In genomic region chrX:53115550-53115874, GRCh38 we compare ENCODE assay signal across 15 cellular contexts. TPM values are rescaled to one million over a fixed set of nuclear protein-coding genes. Genes with fewer than 3 reads are reported as not detected.
DNase-seq lines count a peak whose midpoint lies in the region; ATAC-seq and TF ChIP-seq lines count a peak whose summit lies in the region.
"Had no signal": no experiment of that assay in that cellular context is flagged by ENCODE, and none has a peak within 500 bp of the region (broad histone marks: within the 10 kb centered on the region; RNA-seq: fewer than 3 reads in every experiment).

No MANE protein-coding gene starts in this region.

- peaks cover 0 to 3% (median 0%) of the 10 kb centered on the region in 9 donors for H3K27me3 ChIP-seq in heart left ventricle
- H3K27me3 ChIP-seq in neuronal stem cell (ENCODE audit: control insufficient read depth in 3 of 3, insufficient read depth in 3 of 3, low read depth in 1 of 3, low read length in 3 of 3), result no peaks in the 10 kb centered on the region
- H3K27me3 ChIP-seq in tibial nerve, result no peaks in the 10 kb centered on the region
- H3K27me3 ChIP-seq: foreskin keratinocyte, spleen had no signal

- TF ChIP-seq CTCF in heart left ventricle (IDR thresholded peaks at IDR 0.05), result no peak
- TF ChIP-seq CTCF in tibial nerve (IDR thresholded peaks at IDR 0.05), result no peak

- H2BK120ac ChIP-seq in neuronal stem cell (ENCODE audit: low read depth, low read length), result no peak overlapping the region

- H3K36me3 Mint-ChIP-seq in dendritic cell treated with granulocyte-macrophage colony-stimulating factor and Interleukin-4, amounts not matched to agents 40 ng/mL and 50 ng/mL, for 4 days (ENCODE audit: low read depth), result peaks cover 18% of the 10 kb centered on the region

- no peak for TF ChIP-seq POLR2A in heart left ventricle (IDR thresholded peaks at IDR 0.05)
- no peak for TF ChIP-seq POLR2A in tibial nerve (IDR thresholded peaks at IDR 0.05)
- TF ChIP-seq POLR2A in erythroblast (IDR thresholded peaks at IDR 0.05; ENCODE audit: low read length), result no peak

- H3K9me3 ChIP-seq in heart left ventricle, result no peaks in the 10 kb centered on the region
- no peaks in the 10 kb centered on the region for H3K9me3 ChIP-seq in neuronal stem cell (replicated peaks in 1 of 2; ENCODE audit: control insufficient read depth in 2 of 2, insufficient read depth in 1 of 2, low read depth in 1 of 2, low read length in 2 of 2)
- H3K9me3 ChIP-seq in tibial nerve, result no peaks in the 10 kb centered on the region
- H3K9me3 ChIP-seq: spleen had no signal

- no peak overlapping the region for H3K4me2 ChIP-seq in neuronal stem cell (ENCODE audit: insufficient read depth, low read length, poor library complexity, severe bottlenecking)

- TF ChIP-seq EP300 in tibial nerve (IDR thresholded peaks at IDR 0.05), result no peak

- intact Hi-C loops in heart left ventricle (cut with DNase I), result no loop called here
- intact Hi-C loops in cardiac septum (cut with DNase I), result no loop called here
- intact Hi-C loops in dendritic cell treated with granulocyte-macrophage colony-stimulating factor and Interleukin-4, amounts not matched to agents 40 ng/mL and 50 ng/mL, for 4 days (cut with micrococcal nuclease), result no loop called here

- H3K9ac ChIP-seq in neuronal stem cell (ENCODE audit: low read depth, low read length, poor library complexity), result peak overlapping the region; percentile 44

- H2BK15ac ChIP-seq in neuronal stem cell (ENCODE audit: low read length), result no peak overlapping the region

- DNase-seq in heart left ventricle (no peak), cardiac septum (ENCODE audit: low spot score) (no peak), neuronal stem cell (ENCODE audit: low spot score) (no peak), tibial nerve (ENCODE audit: low spot score in 2 of 2) (no peak), erythroblast (lab: John Stamatoyannopoulos, UW) (no peak)
- DNase-seq: activated CD4-positive, alpha-beta T cell treated with anti-CD3 and anti-CD28 coated beads, Interleukin-2, amount 50 U/mL, for 1 hour; activated T-cell treated with anti-CD3 and anti-CD28 coated beads for 4 hours; foreskin keratinocyte; NCI-H1417 treated with DMSO at 0.1 percent for 48 hours; NCI-H2171 treated with DMSO at 0.1 percent for 48 hours; spleen had no signal

- H2BK12ac ChIP-seq in neuronal stem cell (ENCODE audit: low read length), result no peak overlapping the region

- no peak overlapping the region for H3K4me3 Mint-ChIP-seq in dendritic cell treated with granulocyte-macrophage colony-stimulating factor and Interleukin-4, amounts not matched to agents 40 ng/mL and 50 ng/mL, for 4 days
- H3K4me3 Mint-ChIP-seq: type B pancreatic cell had no signal

- no peak overlapping the region for H3K18ac ChIP-seq in neuronal stem cell (ENCODE audit: low read length)

- no peak overlapping the region for H4K91ac ChIP-seq in neuronal stem cell (ENCODE audit: low read depth, low read length, poor library complexity)

- no peak overlapping the region for H2AFZ ChIP-seq in neuronal stem cell (ENCODE audit: low read length)

- H3K36me3 ChIP-seq in heart left ventricle, result no peaks in the 10 kb centered on the region
- H3K36me3 ChIP-seq in neuronal stem cell (replicated peaks in 1 of 2; ENCODE audit: control insufficient read depth in 2 of 2, insufficient read depth in 2 of 2, low read length in 2 of 2), result peaks cover 0 to 4% of the 10 kb centered on the region in 2 donors
- no peaks in the 10 kb centered on the region for H3K36me3 ChIP-seq in tibial nerve

- peaks cover 8% of the 10 kb centered on the region for H3K4me1 Mint-ChIP-seq in dendritic cell treated with granulocyte-macrophage colony-stimulating factor and Interleukin-4, amounts not matched to agents 40 ng/mL and 50 ng/mL, for 4 days (ENCODE audit: low read depth)

- no peak overlapping the region for H3K4ac ChIP-seq in neuronal stem cell (ENCODE audit: low read length)

- H3K4me3 ChIP-seq in heart left ventricle, result no peak overlapping the region
- H3K4me3 ChIP-seq in neuronal stem cell (ENCODE audit: low read length in 2 of 2), result no peak overlapping the region
- no peak overlapping the region for H3K4me3 ChIP-seq in tibial nerve
- H3K4me3 ChIP-seq: spleen had no signal

- H3K27ac ChIP-seq in heart left ventricle (peak overlapping the region in 9 of 12 donors; percentile 9 to 63 (median 48)), neuronal stem cell (replicated peaks; ENCODE audit: low read length) (no peak overlapping the region), tibial nerve (peak overlapping the region in 3 of 4 donors; percentile 7 to 50 (median 49))
- H3K27ac ChIP-seq: foreskin keratinocyte had no signal

- H3K14ac ChIP-seq in neuronal stem cell (ENCODE audit: low read length), result no peak overlapping the region

- H3K27ac Mint-ChIP-seq in dendritic cell treated with granulocyte-macrophage colony-stimulating factor and Interleukin-4, amounts not matched to agents 40 ng/mL and 50 ng/mL, for 4 days, result peak overlapping the region; percentile 33
- H3K27ac Mint-ChIP-seq: type B pancreatic cell had no signal

- H2BK5ac ChIP-seq in neuronal stem cell (ENCODE audit: low read length), result no peak overlapping the region

- peaks cover 6% of the 10 kb centered on the region for H3K79me1 ChIP-seq in neuronal stem cell (ENCODE audit: low read depth, low read length)

- H3K27me3 Mint-ChIP-seq in dendritic cell treated with granulocyte-macrophage colony-stimulating factor and Interleukin-4, amounts not matched to agents 40 ng/mL and 50 ng/mL, for 4 days, result no peaks in the 10 kb centered on the region
- H3K27me3 Mint-ChIP-seq: type B pancreatic cell had no signal

- no peak for ATAC-seq in heart left ventricle
- ATAC-seq in HG02870 (IDR thresholded peaks at IDR 0.05; ENCODE audit: unreplicated experiment), result no peak
- no peak for ATAC-seq in HG03175 (IDR thresholded peaks at IDR 0.05; ENCODE audit: unreplicated experiment)
- ATAC-seq: foreskin keratinocyte had no signal

- H3K4me1 ChIP-seq in heart left ventricle (peaks cover 0 to 9% (median 2%) of the 10 kb centered on the region in 12 donors), neuronal stem cell (ENCODE audit: control insufficient read depth in 2 of 2, insufficient read depth in 1 of 2, low read depth in 1 of 2, low read length in 2 of 2) (no peaks in the 10 kb centered on the region), tibial nerve (no peaks in the 10 kb centered on the region)
- H3K4me1 ChIP-seq: foreskin keratinocyte, spleen had no signal

- no peak overlapping the region for H2AK5ac ChIP-seq in neuronal stem cell (ENCODE audit: low read depth, low read length)

- H3K23ac ChIP-seq in neuronal stem cell (ENCODE audit: low read depth, low read length, poor library complexity), result no peak overlapping the region

- no peaks in the 10 kb centered on the region for H3K9me3 Mint-ChIP-seq in dendritic cell treated with granulocyte-macrophage colony-stimulating factor and Interleukin-4, amounts not matched to agents 40 ng/mL and 50 ng/mL, for 4 days
- H3K9me3 Mint-ChIP-seq: type B pancreatic cell had no signal

- no peak overlapping the region for H4K8ac ChIP-seq in neuronal stem cell (ENCODE audit: low read depth, low read length)

- WGBS in heart left ventricle, 4 donors, result 70 to 89% (median 78%) methylated on average over 2 of the region's 2 CpGs
- no CpG with 5 or more reads among the region's 2 CpGs for WGBS in neuronal stem cell (ENCODE audit: extremely low coverage in 2 of 2, insufficient read length in 2 of 2, insufficient replicate concordance in 1 of 2), 2 donors
- whole genome bisulfite sequencing in tibial nerve, 2 donors, result 79 to 89% methylated on average over 2 of the region's 2 CpGs

RNA-seq across cellular contexts. Expression of gene KANTR, which starts 21.6 kb away (rescaled TPM):
- 1 to 10 TPM; 2.5 to 9.2 (median 6.4) TPM for total RNA-seq in heart left ventricle
- 1 to 10 TPM; 2.5 to 5.9 TPM for polyA plus RNA-seq in heart left ventricle
- total RNA-seq in cardiac septum, result 7.2 TPM
- 6.1 TPM for polyA plus RNA-seq in neuronal stem cell (2013, experiment 1 of 2)
- polyA plus RNA-seq in neuronal stem cell (2013, experiment 2 of 2), result 6.7 TPM
- total RNA-seq in tibial nerve, result 10 to 100 TPM; 26.4 to 37.6 (median 32.2) TPM

RNA-seq across cellular contexts. Expression of gene TSPYL2, which starts 33.3 kb away (rescaled TPM):
- total RNA-seq in heart left ventricle (10 to 100 TPM; 17.7 to 72.0 (median 26.2) TPM), cardiac septum (34.2 TPM), tibial nerve (100 to 1,000 TPM; 142 to 210 (median 180) TPM)
- polyA plus RNA-seq in heart left ventricle, result 100 to 1,000 TPM in 1 of 2 donors, 10 to 100 TPM in 1; 29.7 to 167 TPM
- polyA plus RNA-seq in neuronal stem cell (2013, experiment 1 of 2), result 22.9 TPM
- polyA plus RNA-seq in neuronal stem cell (2013, experiment 2 of 2), result 22.2 TPM
